Comparison of ENCODE assay signal across 1 cellular context in the genomic region with DNA sequence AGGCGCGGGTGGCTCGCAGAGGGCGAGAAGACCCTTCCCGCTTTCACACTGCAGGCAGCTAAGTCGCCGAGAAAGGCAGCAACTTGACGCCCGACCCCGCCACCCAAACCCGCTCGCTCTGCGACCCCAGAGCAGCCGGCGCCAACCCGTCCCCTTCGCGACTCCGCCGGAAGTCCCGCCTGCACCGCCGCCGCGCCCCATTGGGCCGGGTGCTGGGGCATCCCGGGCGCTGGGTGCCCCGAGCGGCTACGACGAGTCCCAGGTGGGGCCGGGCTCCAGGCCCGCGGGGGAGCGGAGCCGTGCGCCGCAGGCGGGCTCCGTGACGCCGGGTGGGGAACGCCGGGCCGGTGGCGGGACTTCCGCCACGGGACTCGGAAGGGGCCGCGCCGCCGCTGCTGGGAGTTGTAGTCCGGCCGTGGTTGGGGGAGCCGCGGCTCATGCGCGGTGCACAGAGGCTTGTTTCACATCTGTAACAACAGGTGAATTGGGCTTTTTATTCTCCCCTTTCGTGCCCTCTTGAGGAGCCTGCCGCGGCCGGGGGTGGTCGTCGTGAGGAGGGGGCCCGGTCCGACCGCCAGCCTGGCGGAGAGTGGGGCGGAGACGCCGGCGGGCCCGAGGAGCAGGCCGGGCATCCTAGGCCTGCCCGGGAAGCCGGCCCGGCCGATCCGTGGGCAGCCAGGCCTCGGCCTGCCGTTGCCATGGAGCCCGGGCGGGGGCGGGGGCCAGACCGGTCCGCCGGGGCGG.
TF ChIP-seq lines count a peak whose summit lies in the region.

A gene with protein sequence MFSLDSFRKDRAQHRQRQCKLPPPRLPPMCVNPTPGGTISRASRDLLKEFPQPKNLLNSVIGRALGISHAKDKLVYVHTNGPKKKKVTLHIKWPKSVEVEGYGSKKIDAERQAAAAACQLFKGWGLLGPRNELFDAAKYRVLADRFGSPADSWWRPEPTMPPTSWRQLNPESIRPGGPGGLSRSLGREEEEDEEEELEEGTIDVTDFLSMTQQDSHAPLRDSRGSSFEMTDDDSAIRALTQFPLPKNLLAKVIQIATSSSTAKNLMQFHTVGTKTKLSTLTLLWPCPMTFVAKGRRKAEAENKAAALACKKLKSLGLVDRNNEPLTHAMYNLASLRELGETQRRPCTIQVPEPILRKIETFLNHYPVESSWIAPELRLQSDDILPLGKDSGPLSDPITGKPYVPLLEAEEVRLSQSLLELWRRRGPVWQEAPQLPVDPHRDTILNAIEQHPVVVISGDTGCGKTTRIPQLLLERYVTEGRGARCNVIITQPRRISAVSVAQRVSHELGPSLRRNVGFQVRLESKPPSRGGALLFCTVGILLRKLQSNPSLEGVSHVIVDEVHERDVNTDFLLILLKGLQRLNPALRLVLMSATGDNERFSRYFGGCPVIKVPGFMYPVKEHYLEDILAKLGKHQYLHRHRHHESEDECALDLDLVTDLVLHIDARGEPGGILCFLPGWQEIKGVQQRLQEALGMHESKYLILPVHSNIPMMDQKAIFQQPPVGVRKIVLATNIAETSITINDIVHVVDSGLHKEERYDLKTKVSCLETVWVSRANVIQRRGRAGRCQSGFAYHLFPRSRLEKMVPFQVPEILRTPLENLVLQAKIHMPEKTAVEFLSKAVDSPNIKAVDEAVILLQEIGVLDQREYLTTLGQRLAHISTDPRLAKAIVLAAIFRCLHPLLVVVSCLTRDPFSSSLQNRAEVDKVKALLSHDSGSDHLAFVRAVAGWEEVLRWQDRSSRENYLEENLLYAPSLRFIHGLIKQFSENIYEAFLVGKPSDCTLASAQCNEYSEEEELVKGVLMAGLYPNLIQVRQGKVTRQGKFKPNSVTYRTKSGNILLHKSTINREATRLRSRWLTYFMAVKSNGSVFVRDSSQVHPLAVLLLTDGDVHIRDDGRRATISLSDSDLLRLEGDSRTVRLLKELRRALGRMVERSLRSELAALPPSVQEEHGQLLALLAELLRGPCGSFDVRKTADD (plus strand): TSS at position 405 of the 744 bp plus-strand sequence. CDS start 7,546 bp downstream, outside the sequence.

TF ChIP-seq in H1, 55 proteins besides CTCF, POLR2A, EP300 and RAD21:
- TF ChIP-seq, protein P1, sequence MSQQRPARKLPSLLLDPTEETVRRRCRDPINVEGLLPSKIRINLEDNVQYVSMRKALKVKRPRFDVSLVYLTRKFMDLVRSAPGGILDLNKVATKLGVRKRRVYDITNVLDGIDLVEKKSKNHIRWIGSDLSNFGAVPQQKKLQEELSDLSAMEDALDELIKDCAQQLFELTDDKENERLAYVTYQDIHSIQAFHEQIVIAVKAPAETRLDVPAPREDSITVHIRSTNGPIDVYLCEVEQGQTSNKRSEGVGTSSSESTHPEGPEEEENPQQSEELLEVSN (IDR thresholded peaks at IDR 0.05), result peak; percentile 13; the same call in 1 of the 2 replicates
- peak; percentile 72 for TF ChIP-seq TAF1 (IDR thresholded peaks at IDR 0.05; ENCODE audit: low read depth, low read length)
- TF ChIP-seq, protein P2, sequence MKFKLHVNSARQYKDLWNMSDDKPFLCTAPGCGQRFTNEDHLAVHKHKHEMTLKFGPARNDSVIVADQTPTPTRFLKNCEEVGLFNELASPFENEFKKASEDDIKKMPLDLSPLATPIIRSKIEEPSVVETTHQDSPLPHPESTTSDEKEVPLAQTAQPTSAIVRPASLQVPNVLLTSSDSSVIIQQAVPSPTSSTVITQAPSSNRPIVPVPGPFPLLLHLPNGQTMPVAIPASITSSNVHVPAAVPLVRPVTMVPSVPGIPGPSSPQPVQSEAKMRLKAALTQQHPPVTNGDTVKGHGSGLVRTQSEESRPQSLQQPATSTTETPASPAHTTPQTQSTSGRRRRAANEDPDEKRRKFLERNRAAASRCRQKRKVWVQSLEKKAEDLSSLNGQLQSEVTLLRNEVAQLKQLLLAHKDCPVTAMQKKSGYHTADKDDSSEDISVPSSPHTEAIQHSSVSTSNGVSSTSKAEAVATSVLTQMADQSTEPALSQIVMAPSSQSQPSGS (IDR thresholded peaks at IDR 0.05; ENCODE audit: low read length), result no peak
- peak; percentile 46 for TF ChIP-seq SIX5 (IDR thresholded peaks at IDR 0.05; ENCODE audit: low read depth, low read length)
- 0 out of 2 replicates have a peak, but pooled peaks have one; percentile 14 for TF ChIP-seq CHD2 (IDR thresholded peaks at IDR 0.05; ENCODE audit: low read length)
- peak; percentile 88 for TF ChIP-seq GABPA (IDR thresholded peaks at IDR 0.05; ENCODE audit: borderline replicate concordance, insufficient read depth, low read length)
- TF ChIP-seq NANOG (IDR thresholded peaks at IDR 0.05; ENCODE audit: insufficient read depth, low read depth, low read length, poor library complexity, severe bottlenecking), result no peak
- peak in 1 of 2 experiments; percentile 60; a peak in 1 of 4 replicates for TF ChIP-seq SIN3A (conservative IDR thresholded peaks at IDR 0.05 in 1 of 2, IDR thresholded peaks at IDR 0.05 in 1 of 2; ENCODE audit: low read depth in 1 of 2, low read length in 2 of 2)
- no peak for TF ChIP-seq TCF12 (IDR thresholded peaks at IDR 0.05; ENCODE audit: low read depth, low read length)
- TF ChIP-seq CREB1 (IDR thresholded peaks at IDR 0.05), result peak; percentile 18; the same call in 1 of the 2 replicates
- peak; percentile 78 for TF ChIP-seq KDM4A (IDR thresholded peaks at IDR 0.05; ENCODE audit: low read depth, low read length, severe bottlenecking)
- TF ChIP-seq KDM1A (IDR thresholded peaks at IDR 0.05; ENCODE audit: borderline replicate concordance, low read length), result no peak
- peak; percentile 87; the same call in 1 of the 2 replicates for TF ChIP-seq EGR1 (IDR thresholded peaks at IDR 0.05; ENCODE audit: borderline replicate concordance, low read depth, low read length)
- TF ChIP-seq PHF8 (conservative IDR thresholded peaks at IDR 0.05; ENCODE audit: low read depth, low read length), result peak; percentile 69; the same call in 1 of the 2 replicates
- peak; percentile 46; the same call in 1 of the 2 replicates for TF ChIP-seq TBP (IDR thresholded peaks at IDR 0.05; ENCODE audit: low read depth, low read length)
- TF ChIP-seq JUND (IDR thresholded peaks at IDR 0.05; ENCODE audit: low read length), result no peak
- 0 out of 2 replicates have a peak, but pooled peaks have one; percentile 23 for TF ChIP-seq NRF1 (IDR thresholded peaks at IDR 0.05; ENCODE audit: low read depth, low read length)
- TF ChIP-seq POLR2AphosphoS5 (IDR thresholded peaks at IDR 0.05; ENCODE audit: low read depth, low read length), result peak; percentile 22; the same call in 1 of the 2 replicates
- no peak for TF ChIP-seq RNF2 (IDR thresholded peaks at IDR 0.05; ENCODE audit: borderline replicate concordance, low read depth, low read length, missing control alignments, poor library complexity, severe bottlenecking)
- TF ChIP-seq JUN (IDR thresholded peaks at IDR 0.05; ENCODE audit: low read depth, low read length), result no peak
- TF ChIP-seq RBBP5 (IDR thresholded peaks at IDR 0.05; ENCODE audit: borderline replicate concordance, low read depth, low read length), result peak; percentile 85; the same call in 1 of the 2 replicates
- peak; percentile 59 for TF ChIP-seq ASH2L (IDR thresholded peaks at IDR 0.05; ENCODE audit: low read length)
